In genomic region chr1:202164271-202165037, GRCh38 we compare ENCODE assay signal across 9 cellular contexts. TPM values are rescaled to one million over a fixed set of nuclear protein-coding genes. Genes with fewer than 3 reads are reported as not detected.
A peak's percentile ranks its signal among the peaks of the same experiment; 100 is the strongest.
DNase-seq lines count a peak whose midpoint lies in the region; ATAC-seq and TF ChIP-seq lines count a peak whose summit lies in the region.
"Had no signal": no experiment of that assay in that cellular context is flagged by ENCODE, and none has a peak within 500 bp of the region (broad histone marks: within the 10 kb centered on the region; RNA-seq: fewer than 3 reads in every experiment).

No MANE protein-coding gene starts in this region.

- peaks cover 18% of the 10 kb centered on the region for H3K4me1 Mint-ChIP-seq in activated T-helper 17 cell treated with anti-CD3 and anti-CD28 coated beads, Interleukin-2, amount 50 U/mL, for 72 hours
- peaks cover 26% of the 10 kb centered on the region for H3K4me1 Mint-ChIP-seq in endodermal cell

- H3K9me3 ChIP-seq in endodermal cell (ENCODE audit: control insufficient read depth, low read length), result no peaks in the 10 kb centered on the region

- TF ChIP-seq CTCF in endodermal cell (conservative IDR thresholded peaks at IDR 0.05), result no peak

- no peaks in the 10 kb centered on the region for H3K27me3 Mint-ChIP-seq in activated T-helper 17 cell treated with anti-CD3 and anti-CD28 coated beads, Interleukin-2, amount 50 U/mL, for 72 hours
- H3K27me3 Mint-ChIP-seq in endodermal cell (ENCODE audit: insufficient read depth), result no peaks in the 10 kb centered on the region

- peaks cover 4% of the 10 kb centered on the region for H3K4me1 ChIP-seq in endodermal cell (ENCODE audit: control insufficient read depth, insufficient read depth, low read length)

- peak; percentile 45 for ATAC-seq in GM19397 (IDR thresholded peaks at IDR 0.05; ENCODE audit: unreplicated experiment)
- peak; percentile 61 for ATAC-seq in activated T-helper 17 cell treated with anti-CD3 and anti-CD28 coated beads, Interleukin-2, amount 50 U/mL, for 72 hours (replicated peaks)

- peaks cover 17% of the 10 kb centered on the region for H3K36me3 Mint-ChIP-seq in activated T-helper 17 cell treated with anti-CD3 and anti-CD28 coated beads, Interleukin-2, amount 50 U/mL, for 72 hours (ENCODE audit: low read depth)
- H3K36me3 Mint-ChIP-seq in endodermal cell (ENCODE audit: low read depth), result no peaks in the 10 kb centered on the region

- no peaks in the 10 kb centered on the region for H3K27me3 ChIP-seq in endodermal cell (ENCODE audit: control insufficient read depth, insufficient read depth, low read length, poor library complexity, severe bottlenecking)

- H3K27ac ChIP-seq in endodermal cell (ENCODE audit: low read depth, low read length), result no peak overlapping the region
- H3K27ac ChIP-seq: epithelial cell of prostate had no signal

- no peak overlapping the region for H3K9ac ChIP-seq in endodermal cell (ENCODE audit: extremely low read depth, low read length, poor library complexity, severe bottlenecking)

- H3K27ac Mint-ChIP-seq in activated T-helper 17 cell treated with anti-CD3 and anti-CD28 coated beads, Interleukin-2, amount 50 U/mL, for 72 hours, result peak overlapping the region; percentile 100
- no peak overlapping the region for H3K27ac Mint-ChIP-seq in endodermal cell

- no peaks in the 10 kb centered on the region for H3K9me3 Mint-ChIP-seq in activated T-helper 17 cell treated with anti-CD3 and anti-CD28 coated beads, Interleukin-2, amount 50 U/mL, for 72 hours
- no peaks in the 10 kb centered on the region for H3K9me3 Mint-ChIP-seq in endodermal cell

- H3K4me3 ChIP-seq in Jurkat, Clone E6-1 (ENCODE audit: low read length), result peak overlapping the region; percentile 34
- no peak overlapping the region for H3K4me3 ChIP-seq in endodermal cell (ENCODE audit: low read length)

- DNase-seq in Jurkat, Clone E6-1 (ENCODE audit: low read depth, low spot score), result peak; percentile 83
- peak; percentile 47 to 49 for DNase-seq in stimulated activated CD4-positive, alpha-beta T cell treated with anti-CD3 and anti-CD28 coated beads, Interleukin-4, amount 100 ng/mL, for 48 hours (ENCODE audit: low read depth in 2 of 2)
- DNase-seq in MV-4-11 (lab: John Stamatoyannopoulos, UW), result no peak
- DNase-seq in NCI-H1436 treated with DMSO at 0.1 percent for 48 hours (lab: John Stamatoyannopoulos, UW), result no peak
- no peak for DNase-seq in endodermal cell
- no peak for DNase-seq in OCI-M2 (lab: John Stamatoyannopoulos, UW; ENCODE audit: unreplicated experiment)

- peak overlapping the region; percentile 100 for H3K4me3 Mint-ChIP-seq in activated T-helper 17 cell treated with anti-CD3 and anti-CD28 coated beads, Interleukin-2, amount 50 U/mL, for 72 hours
- no peak overlapping the region for H3K4me3 Mint-ChIP-seq in endodermal cell

- no peaks in the 10 kb centered on the region for H3K36me3 ChIP-seq in endodermal cell (ENCODE audit: control insufficient read depth, insufficient read depth, low read length)

- WGBS in endodermal cell (ENCODE audit: insufficient coverage in 1 of 2, insufficient read length in 1 of 2), 2 experiments, result 86 to 88% methylated on average over 5 to 11 of the region's 11 CpGs

RNA-seq across cellular contexts. Expression of gene PTPN7, which starts 4.1 kb away (rescaled TPM):
- polyA plus RNA-seq in Jurkat, Clone E6-1 (2012; ENCODE audit: insufficient read depth, insufficient read length), result 232 TPM
- 100 to 1,000 TPM; 238 to 281 TPM for total RNA-seq in activated T-helper 17 cell treated with anti-CD3 and anti-CD28 coated beads, Interleukin-2, amount 50 U/mL, for 72 hours
- not detected for total RNA-seq in endodermal cell
- not detected for polyA plus RNA-seq in endodermal cell (2013, experiment 1 of 2)
- not detected for polyA plus RNA-seq in endodermal cell (2013, experiment 2 of 2)

RNA-seq across cellular contexts. Expression of gene ARL8A, which starts 19.9 kb away (rescaled TPM):
- 33.1 TPM for polyA plus RNA-seq in Jurkat, Clone E6-1 (2012; ENCODE audit: insufficient read depth, insufficient read length)
- 10 to 100 TPM; 43.6 to 51.4 TPM for total RNA-seq in activated T-helper 17 cell treated with anti-CD3 and anti-CD28 coated beads, Interleukin-2, amount 50 U/mL, for 72 hours
- total RNA-seq in endodermal cell, result 10 to 100 TPM; 72.8 to 82.0 TPM
- polyA plus RNA-seq in endodermal cell (2013, experiment 1 of 2), result 52.4 TPM
- 54.7 TPM for polyA plus RNA-seq in endodermal cell (2013, experiment 2 of 2)

RNA-seq across cellular contexts. Expression of gene LGR6, which starts 29.1 kb away (rescaled TPM):
- 0.50 TPM for polyA plus RNA-seq in Jurkat, Clone E6-1 (2012; ENCODE audit: insufficient read depth, insufficient read length)
- total RNA-seq in activated T-helper 17 cell treated with anti-CD3 and anti-CD28 coated beads, Interleukin-2, amount 50 U/mL, for 72 hours, result under 1 TPM in 1 of 2 donors, not detected in 1; 0.21 TPM
- total RNA-seq in endodermal cell, result 1 to 10 TPM in 1 of 2 donors, under 1 TPM in 1; 0.73 to 1.5 TPM
- polyA plus RNA-seq in endodermal cell (2013, experiment 1 of 2), result 0.57 TPM
- 0.79 TPM for polyA plus RNA-seq in endodermal cell (2013, experiment 2 of 2)

RNA-seq across cellular contexts. Expression of gene GPR37L1, which starts 41.7 kb away (rescaled TPM):
- polyA plus RNA-seq in Jurkat, Clone E6-1 (2012; ENCODE audit: insufficient read depth, insufficient read length), result not detected
- total RNA-seq in activated T-helper 17 cell treated with anti-CD3 and anti-CD28 coated beads, Interleukin-2, amount 50 U/mL, for 72 hours, result not detected
- total RNA-seq in endodermal cell, result under 1 TPM in 1 of 2 donors, not detected in 1; 0.04 TPM
- 0.07 TPM for polyA plus RNA-seq in endodermal cell (2013, experiment 1 of 2)
- 0.12 TPM for polyA plus RNA-seq in endodermal cell (2013, experiment 2 of 2)

Comparison
In these comparisons a context has a peak if more than half of its experiments do, and no peak if none do; other contexts are left out.
1. DNase-seq: peak in Jurkat, Clone E6-1 (single experiment) and stimulated activated CD4-positive, alpha-beta T cell treated with anti-CD3 and anti-CD28 coated beads, Interleukin-4, amount 100 ng/mL, for 48 hours (2 of 2); none in MV-4-11 (single experiment), NCI-H1436 treated with DMSO at 0.1 percent for 48 hours (single experiment), endodermal cell (single experiment) and OCI-M2 (single experiment).
2. RNA of gene PTPN7, which starts 4.1 kb away (total RNA-seq): 238 to 281 TPM in activated T-helper 17 cell treated with anti-CD3 and anti-CD28 coated beads, Interleukin-2, amount 50 U/mL, for 72 hours; not detected in endodermal cell; every median in the first group is over 100 times any median in the second.